ENCODE assay signal across 2 cellular contexts in genomic region chr12:48765753-48766162, GRCh38.
A peak's percentile ranks its signal among the peaks of the same experiment; 100 is the strongest.
TF ChIP-seq lines count a peak whose summit lies in the region.

No MANE protein-coding gene starts in this region.

TF ChIP-seq in GM12878, 131 proteins besides CTCF, POLR2A, EP300 and RAD21 (continues in another document):
- no peak for TF ChIP-seq ZNF384 (IDR thresholded peaks at IDR 0.05; ENCODE audit: borderline replicate concordance, low read depth, low read length)
- no peak for TF ChIP-seq KLF5 (IDR thresholded peaks at IDR 0.05; ENCODE audit: partially characterized antibody)
- TF ChIP-seq RELA (IDR thresholded peaks at IDR 0.05; ENCODE audit: borderline replicate concordance, partially characterized antibody), result no peak
- TF ChIP-seq PRDM15 (CRISPR knock-in tag; IDR thresholded peaks at IDR 0.05), result no peak
- TF ChIP-seq BCL11A (IDR thresholded peaks at IDR 0.05; ENCODE audit: low read depth, low read length), result 0 out of 2 replicates have a peak, but pooled peaks have one; percentile 25
- TF ChIP-seq EED (IDR thresholded peaks at IDR 0.05; ENCODE audit: low read depth), result 0 out of 2 replicates have a peak, but pooled peaks have one; percentile 37
- TF ChIP-seq LARP7 (IDR thresholded peaks at IDR 0.05), result no peak
- TF ChIP-seq SP1 (IDR thresholded peaks at IDR 0.05; ENCODE audit: low read depth, low read length), result peak; percentile 17
- TF ChIP-seq HCFC1 (IDR thresholded peaks at IDR 0.05; ENCODE audit: low read length), result no peak
- no peak for TF ChIP-seq STAT3 (IDR thresholded peaks at IDR 0.05; ENCODE audit: low read depth, low read length)
- no peak for TF ChIP-seq KAT2A (conservative IDR thresholded peaks at IDR 0.05; ENCODE audit: control insufficient read depth, low read depth, low read length)
- no peak for TF ChIP-seq SMC3 (IDR thresholded peaks at IDR 0.05; ENCODE audit: borderline replicate concordance, low read length)
- no peak for TF ChIP-seq KDM1A (IDR thresholded peaks at IDR 0.05; ENCODE audit: borderline replicate concordance)
- TF ChIP-seq SMAD5 (IDR thresholded peaks at IDR 0.05; ENCODE audit: low read depth), result no peak
- no peak for TF ChIP-seq CEBPZ (IDR thresholded peaks at IDR 0.05; ENCODE audit: low read depth, low read length)
- TF ChIP-seq IRF3 (IDR thresholded peaks at IDR 0.05), result no peak
- TF ChIP-seq USF1 (IDR thresholded peaks at IDR 0.05; ENCODE audit: borderline replicate concordance, extremely low read length, insufficient read depth, low read depth, low read length), result no peak
- TF ChIP-seq MTA3 (IDR thresholded peaks at IDR 0.05; ENCODE audit: borderline replicate concordance, low read length), result no peak
- peak; percentile 78 for TF ChIP-seq NR2F1 (conservative IDR thresholded peaks at IDR 0.05)

TF ChIP-seq in WTC11, 78 proteins besides CTCF, POLR2A, EP300 and RAD21:
- no peak for TF ChIP-seq E2F4 (CRISPR knock-in tag; IDR thresholded peaks at IDR 0.05; ENCODE audit: borderline replicate concordance, low read depth)
- TF ChIP-seq NFYB (CRISPR knock-in tag; conservative IDR thresholded peaks at IDR 0.05; ENCODE audit: low read depth), result no peak
- no peak for TF ChIP-seq KAT7 (CRISPR knock-in tag; IDR thresholded peaks at IDR 0.05; ENCODE audit: borderline replicate concordance)
- no peak for TF ChIP-seq CBFB (CRISPR knock-in tag; IDR thresholded peaks at IDR 0.05; ENCODE audit: low read depth)
- TF ChIP-seq NFATC4 (CRISPR knock-in tag; IDR thresholded peaks at IDR 0.05), result no peak
- no peak for TF ChIP-seq RELA (CRISPR knock-in tag; IDR thresholded peaks at IDR 0.05; ENCODE audit: borderline replicate concordance)
- TF ChIP-seq ZNF671 (CRISPR knock-in tag; IDR thresholded peaks at IDR 0.05), result no peak
- TF ChIP-seq E2F5 (CRISPR knock-in tag; IDR thresholded peaks at IDR 0.05), result no peak
- no peak for TF ChIP-seq ZSCAN18 (CRISPR knock-in tag; IDR thresholded peaks at IDR 0.05)
- TF ChIP-seq GTF2I (CRISPR knock-in tag; conservative IDR thresholded peaks at IDR 0.05), result no peak
